In the genomic region with DNA sequence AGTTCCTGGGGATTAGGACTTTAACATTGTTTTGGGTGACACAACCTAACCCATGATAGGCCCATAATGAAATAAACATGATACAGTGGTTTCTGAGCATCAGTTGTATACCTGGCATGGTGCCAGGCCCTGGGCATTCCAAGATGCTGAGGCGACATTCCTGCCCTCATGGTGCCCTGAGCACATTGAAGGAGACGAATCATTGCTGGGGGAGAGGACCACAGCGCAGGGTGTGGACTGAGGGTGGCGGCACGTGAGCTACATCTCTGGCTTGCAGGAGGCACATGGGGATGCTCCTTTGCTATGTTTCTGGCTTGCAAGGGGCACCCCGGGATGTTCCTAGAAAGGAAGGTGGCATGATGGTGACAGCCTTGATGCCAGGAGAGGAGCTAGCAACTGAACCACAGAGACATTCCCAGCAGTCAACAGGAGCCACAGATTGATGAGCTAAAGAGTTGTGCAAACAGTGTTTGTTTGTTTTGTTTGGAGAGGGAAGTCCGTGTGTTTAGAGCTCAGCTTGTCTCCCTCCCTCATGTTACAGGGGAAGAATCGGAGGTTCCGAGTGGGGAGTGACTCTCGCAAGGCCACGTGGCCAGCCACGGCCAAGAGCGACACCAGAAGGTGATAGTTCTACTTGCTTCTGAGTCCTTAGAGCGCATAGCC, we compare ENCODE assay signal across 12 cellular contexts.
DNase-seq lines count a peak whose midpoint lies in the region; ATAC-seq, FAIRE-seq and TF ChIP-seq lines count a peak whose summit lies in the region.
"Had no signal": no experiment of that assay in that cellular context is flagged by ENCODE, and none has a peak within 500 bp of the region (broad histone marks: within the 10 kb centered on the region; RNA-seq: fewer than 3 reads in every experiment).

No MANE protein-coding gene starts in this region.

- no peak for ATAC-seq in GM18520 (IDR thresholded peaks at IDR 0.05; ENCODE audit: unreplicated experiment)
- no peak for ATAC-seq in HG02678 (IDR thresholded peaks at IDR 0.05; ENCODE audit: unreplicated experiment)
- no peak for ATAC-seq in HG03045 (IDR thresholded peaks at IDR 0.05; ENCODE audit: unreplicated experiment)
- ATAC-seq: activated CD8-positive, alpha-beta T cell treated with anti-CD3 and anti-CD28 coated beads for 36 hours had no signal

- H3K9me3 Mint-ChIP-seq in astrocyte (ENCODE audit: unreplicated experiment): peaks cover 13% of the 10 kb centered on the region

- H3K4me3 ChIP-seq in astrocyte (ENCODE audit: insufficient read depth, low read depth, low read length) (no peak overlapping the region), mesenchymal stem cell (ENCODE audit: insufficient read depth in 1 of 2, low read depth in 1 of 2, low read length in 2 of 2) (no peak overlapping the region), Karpas-422 (ENCODE audit: low read length) (no peak overlapping the region)
- H3K4me3 ChIP-seq: cardiac muscle cell, prostate gland had no signal

- H3K4me1 ChIP-seq in astrocyte (ENCODE audit: insufficient read depth, low read length) (peaks cover 12% of the 10 kb centered on the region), mesenchymal stem cell (ENCODE audit: control insufficient read depth, insufficient read depth, low read depth, low read length) (peaks cover 4% of the 10 kb centered on the region), Karpas-422 (ENCODE audit: low read length) (no peaks in the 10 kb centered on the region)
- H3K4me1 ChIP-seq: prostate gland had no signal

- H3K27me3 ChIP-seq in astrocyte (ENCODE audit: insufficient read depth, low read length): no peaks in the 10 kb centered on the region
- no peaks in the 10 kb centered on the region for H3K27me3 ChIP-seq in mesenchymal stem cell (ENCODE audit: control insufficient read depth in 1 of 2, insufficient read depth in 1 of 2, low read length in 2 of 2)
- no peaks in the 10 kb centered on the region for H3K27me3 ChIP-seq in Karpas-422 (ENCODE audit: low read length)
- H3K27me3 ChIP-seq: cardiac muscle cell had no signal

- H3K9me3 ChIP-seq in astrocyte (ENCODE audit: insufficient read depth, low read depth, low read length) (no peaks in the 10 kb centered on the region), mesenchymal stem cell (ENCODE audit: control insufficient read depth, low read length) (peaks cover 5% of the 10 kb centered on the region), Karpas-422 (ENCODE audit: low read length) (no peaks in the 10 kb centered on the region)
- H3K9me3 ChIP-seq: prostate gland had no signal

- peaks cover 5% of the 10 kb centered on the region for H3K36me3 Mint-ChIP-seq in astrocyte (ENCODE audit: low read depth, unreplicated experiment)

- peak overlapping the region in 1 of 2 experiments; percentile 41 for H3K4ac ChIP-seq in mesenchymal stem cell (ENCODE audit: low read depth in 1 of 2, low read length in 2 of 2)

- no peak overlapping the region for H2AK5ac ChIP-seq in mesenchymal stem cell (ENCODE audit: low read length, severe bottlenecking)

- H3K4me2 ChIP-seq in astrocyte (ENCODE audit: low read length) (no peak overlapping the region), mesenchymal stem cell (ENCODE audit: low read length, poor library complexity, severe bottlenecking) (no peak overlapping the region), Karpas-422 (ENCODE audit: low read depth, low read length, poor library complexity, severe bottlenecking) (no peak overlapping the region)

- peaks cover 3% of the 10 kb centered on the region for H3K79me1 ChIP-seq in mesenchymal stem cell (replicated peaks; ENCODE audit: low read length, poor library complexity, severe bottlenecking)

- H3K79me2 ChIP-seq in astrocyte (ENCODE audit: insufficient read depth, low read length): no peaks in the 10 kb centered on the region
- H3K79me2 ChIP-seq in Karpas-422 (ENCODE audit: low read length): no peaks in the 10 kb centered on the region

- H3K36me3 ChIP-seq in astrocyte (ENCODE audit: insufficient read depth, low read length) (no peaks in the 10 kb centered on the region), mesenchymal stem cell (ENCODE audit: control insufficient read depth in 1 of 2, insufficient read depth in 2 of 2, low read depth in 1 of 2, low read length in 2 of 2) (no peaks in the 10 kb centered on the region), Karpas-422 (ENCODE audit: insufficient read depth, low read length) (no peaks in the 10 kb centered on the region; the same call in 1 of the 2 replicates)
- H3K36me3 ChIP-seq: cardiac muscle cell, prostate gland had no signal

- peak; percentile 64 for FAIRE-seq in astrocyte (lab: Jason Lieb, UNC)
- FAIRE-seq: G401.6 had no signal

- H3K27ac Mint-ChIP-seq in astrocyte (ENCODE audit: unreplicated experiment): no peak overlapping the region
- H3K27ac Mint-ChIP-seq: activated CD8-positive, alpha-beta T cell treated with anti-CD3 and anti-CD28 coated beads for 36 hours had no signal

- no peak overlapping the region for H4K8ac ChIP-seq in mesenchymal stem cell (ENCODE audit: low read length)

- no peak overlapping the region for H2BK15ac ChIP-seq in mesenchymal stem cell (ENCODE audit: low read depth, poor library complexity, severe bottlenecking)

- no peaks in the 10 kb centered on the region for H4K20me1 ChIP-seq in astrocyte (ENCODE audit: insufficient read depth, low read length)
- H4K20me1 ChIP-seq in Karpas-422 (ENCODE audit: insufficient read depth, low read depth, low read length): peaks cover 5% of the 10 kb centered on the region; the same call in 1 of the 2 replicates

- H2BK120ac ChIP-seq in mesenchymal stem cell (ENCODE audit: low read depth, low read length): no peak overlapping the region

- WGBS in mesenchymal stem cell: 73% methylated on average over 14 of the region's 14 CpGs

- H2BK12ac ChIP-seq in mesenchymal stem cell (ENCODE audit: low read length in 2 of 2): peak overlapping the region in 1 of 2 experiments; percentile 56

- DNase-seq in DMS53 treated with DMSO at 0.1 percent for 48 hours (lab: John Stamatoyannopoulos, UW; ENCODE audit: unreplicated experiment): peak; percentile 76
- DNase-seq in NCI-H146 (lab: John Stamatoyannopoulos, UW): peak; percentile 65
- peak; percentile 38 for DNase-seq in astrocyte (ENCODE audit: low read depth)
- peak; percentile 27 for DNase-seq in mesenchymal stem cell
- no peak for DNase-seq in Karpas-422
- DNase-seq: activated CD8-positive, alpha-beta T cell treated with anti-CD3 and anti-CD28 coated beads for 36 hours had no signal

- no peaks in the 10 kb centered on the region for H3K9me2 ChIP-seq in Karpas-422 (replicated peaks; ENCODE audit: insufficient read depth, low read length)

- H2BK5ac ChIP-seq in mesenchymal stem cell (ENCODE audit: low read depth, low read length, poor library complexity, severe bottlenecking): no peak overlapping the region

- H3K14ac ChIP-seq in mesenchymal stem cell (ENCODE audit: low read length in 2 of 2): peak overlapping the region in 1 of 2 experiments; percentile 26

- H4K91ac ChIP-seq in mesenchymal stem cell (ENCODE audit: low read length): no peak overlapping the region

- H2AFZ ChIP-seq in astrocyte (ENCODE audit: low read depth, low read length) (no peak overlapping the region), mesenchymal stem cell (ENCODE audit: low read depth, low read length) (no peak overlapping the region), Karpas-422 (ENCODE audit: low read length) (no peak overlapping the region)

- H3K4me1 Mint-ChIP-seq in astrocyte (ENCODE audit: low read depth, unreplicated experiment): peaks cover 5% of the 10 kb centered on the region

- H3K27me3 Mint-ChIP-seq in astrocyte (ENCODE audit: low read depth, unreplicated experiment): no peaks in the 10 kb centered on the region
- H3K27me3 Mint-ChIP-seq: activated CD8-positive, alpha-beta T cell treated with anti-CD3 and anti-CD28 coated beads for 36 hours had no signal

- no peak overlapping the region for H3K4me3 Mint-ChIP-seq in astrocyte (ENCODE audit: unreplicated experiment)
- H3K4me3 Mint-ChIP-seq: activated CD8-positive, alpha-beta T cell treated with anti-CD3 and anti-CD28 coated beads for 36 hours had no signal

- no peak overlapping the region for H3K23ac ChIP-seq in mesenchymal stem cell (ENCODE audit: low read length in 2 of 2)

- H3K9ac ChIP-seq in astrocyte (ENCODE audit: low read length) (peak overlapping the region; percentile 15), mesenchymal stem cell (ENCODE audit: low read length) (no peak overlapping the region), Karpas-422 (ENCODE audit: low read length) (no peak overlapping the region)

- H3K18ac ChIP-seq in mesenchymal stem cell (ENCODE audit: low read depth in 1 of 2, low read length in 2 of 2): peak overlapping the region in 1 of 2 experiments; percentile 55

- H3K27ac ChIP-seq in astrocyte (ENCODE audit: low read depth, low read length): no peak overlapping the region
- no peak overlapping the region for H3K27ac ChIP-seq in mesenchymal stem cell (ENCODE audit: low read length, poor library complexity, severe bottlenecking)
- no peak overlapping the region for H3K27ac ChIP-seq in Karpas-422 (ENCODE audit: low read length)
- H3K27ac ChIP-seq: cardiac muscle cell, prostate gland had no signal

- no peak for TF ChIP-seq CTCF in astrocyte (IDR thresholded peaks at IDR 0.05; ENCODE audit: insufficient read depth, low read depth, low read length)
